ENCODE assay signal across 8 cellular contexts in genomic region chr1:165039996-165040395, GRCh38.
"Had no signal": no experiment of that assay in that cellular context is flagged by ENCODE, and none has a peak within 500 bp of the region (broad histone marks: within the 10 kb centered on the region; RNA-seq: fewer than 3 reads in every experiment).

No MANE protein-coding gene starts in this region.

- H3K36me3 Mint-ChIP-seq: IgD-negative memory B cell had no signal

- H3K4me1 Mint-ChIP-seq: IgD-negative memory B cell had no signal

- H3K9ac ChIP-seq: KMS-11 had no signal

- H3K9me3 Mint-ChIP-seq: IgD-negative memory B cell had no signal

- H3K4me2 ChIP-seq: KMS-11 had no signal

- DNase-seq: IMR-90, KBM-7, KG1 had no signal

- H3K4me3 Mint-ChIP-seq: IgD-negative memory B cell had no signal

- ATAC-seq: HepG2, K562 had no signal

- H3K4me3 ChIP-seq: K562 had no signal

- H3K27ac Mint-ChIP-seq: IgD-negative memory B cell had no signal

- H3K27ac ChIP-seq: HL-60, KMS-11 had no signal
